Comparison of ENCODE assay signal across 1 cellular context in genomic region chr1:154155282-154155681, GRCh38.
TF ChIP-seq lines count a peak whose summit lies in the region.

No MANE protein-coding gene starts in this region.

TF ChIP-seq in WTC11, 78 proteins besides CTCF, POLR2A, EP300 and RAD21 (continued from another document):
- TF ChIP-seq ZNF281 (CRISPR knock-in tag; IDR thresholded peaks at IDR 0.05) (no peak), ESRRA (CRISPR knock-in tag; IDR thresholded peaks at IDR 0.05; ENCODE audit: borderline replicate concordance) (no peak), PRRX2 (CRISPR knock-in tag; IDR thresholded peaks at IDR 0.05) (no peak), FOXJ3 (CRISPR knock-in tag; IDR thresholded peaks at IDR 0.05; ENCODE audit: borderline replicate concordance) (no peak), USF1 (CRISPR knock-in tag; IDR thresholded peaks at IDR 0.05) (no peak), MYBL2 (CRISPR knock-in tag; IDR thresholded peaks at IDR 0.05) (no peak), ZNF671 (CRISPR knock-in tag; IDR thresholded peaks at IDR 0.05) (no peak)
- TF ChIP-seq, protein P1, sequence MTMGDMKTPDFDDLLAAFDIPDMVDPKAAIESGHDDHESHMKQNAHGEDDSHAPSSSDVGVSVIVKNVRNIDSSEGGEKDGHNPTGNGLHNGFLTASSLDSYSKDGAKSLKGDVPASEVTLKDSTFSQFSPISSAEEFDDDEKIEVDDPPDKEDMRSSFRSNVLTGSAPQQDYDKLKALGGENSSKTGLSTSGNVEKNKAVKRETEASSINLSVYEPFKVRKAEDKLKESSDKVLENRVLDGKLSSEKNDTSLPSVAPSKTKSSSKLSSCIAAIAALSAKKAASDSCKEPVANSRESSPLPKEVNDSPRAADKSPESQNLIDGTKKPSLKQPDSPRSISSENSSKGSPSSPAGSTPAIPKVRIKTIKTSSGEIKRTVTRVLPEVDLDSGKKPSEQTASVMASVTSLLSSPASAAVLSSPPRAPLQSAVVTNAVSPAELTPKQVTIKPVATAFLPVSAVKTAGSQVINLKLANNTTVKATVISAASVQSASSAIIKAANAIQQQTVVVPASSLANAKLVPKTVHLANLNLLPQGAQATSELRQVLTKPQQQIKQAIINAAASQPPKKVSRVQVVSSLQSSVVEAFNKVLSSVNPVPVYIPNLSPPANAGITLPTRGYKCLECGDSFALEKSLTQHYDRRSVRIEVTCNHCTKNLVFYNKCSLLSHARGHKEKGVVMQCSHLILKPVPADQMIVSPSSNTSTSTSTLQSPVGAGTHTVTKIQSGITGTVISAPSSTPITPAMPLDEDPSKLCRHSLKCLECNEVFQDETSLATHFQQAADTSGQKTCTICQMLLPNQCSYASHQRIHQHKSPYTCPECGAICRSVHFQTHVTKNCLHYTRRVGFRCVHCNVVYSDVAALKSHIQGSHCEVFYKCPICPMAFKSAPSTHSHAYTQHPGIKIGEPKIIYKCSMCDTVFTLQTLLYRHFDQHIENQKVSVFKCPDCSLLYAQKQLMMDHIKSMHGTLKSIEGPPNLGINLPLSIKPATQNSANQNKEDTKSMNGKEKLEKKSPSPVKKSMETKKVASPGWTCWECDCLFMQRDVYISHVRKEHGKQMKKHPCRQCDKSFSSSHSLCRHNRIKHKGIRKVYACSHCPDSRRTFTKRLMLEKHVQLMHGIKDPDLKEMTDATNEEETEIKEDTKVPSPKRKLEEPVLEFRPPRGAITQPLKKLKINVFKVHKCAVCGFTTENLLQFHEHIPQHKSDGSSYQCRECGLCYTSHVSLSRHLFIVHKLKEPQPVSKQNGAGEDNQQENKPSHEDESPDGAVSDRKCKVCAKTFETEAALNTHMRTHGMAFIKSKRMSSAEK (CRISPR knock-in tag; IDR thresholded peaks at IDR 0.05; ENCODE audit: borderline replicate concordance), result no peak
- TF ChIP-seq, protein P2, sequence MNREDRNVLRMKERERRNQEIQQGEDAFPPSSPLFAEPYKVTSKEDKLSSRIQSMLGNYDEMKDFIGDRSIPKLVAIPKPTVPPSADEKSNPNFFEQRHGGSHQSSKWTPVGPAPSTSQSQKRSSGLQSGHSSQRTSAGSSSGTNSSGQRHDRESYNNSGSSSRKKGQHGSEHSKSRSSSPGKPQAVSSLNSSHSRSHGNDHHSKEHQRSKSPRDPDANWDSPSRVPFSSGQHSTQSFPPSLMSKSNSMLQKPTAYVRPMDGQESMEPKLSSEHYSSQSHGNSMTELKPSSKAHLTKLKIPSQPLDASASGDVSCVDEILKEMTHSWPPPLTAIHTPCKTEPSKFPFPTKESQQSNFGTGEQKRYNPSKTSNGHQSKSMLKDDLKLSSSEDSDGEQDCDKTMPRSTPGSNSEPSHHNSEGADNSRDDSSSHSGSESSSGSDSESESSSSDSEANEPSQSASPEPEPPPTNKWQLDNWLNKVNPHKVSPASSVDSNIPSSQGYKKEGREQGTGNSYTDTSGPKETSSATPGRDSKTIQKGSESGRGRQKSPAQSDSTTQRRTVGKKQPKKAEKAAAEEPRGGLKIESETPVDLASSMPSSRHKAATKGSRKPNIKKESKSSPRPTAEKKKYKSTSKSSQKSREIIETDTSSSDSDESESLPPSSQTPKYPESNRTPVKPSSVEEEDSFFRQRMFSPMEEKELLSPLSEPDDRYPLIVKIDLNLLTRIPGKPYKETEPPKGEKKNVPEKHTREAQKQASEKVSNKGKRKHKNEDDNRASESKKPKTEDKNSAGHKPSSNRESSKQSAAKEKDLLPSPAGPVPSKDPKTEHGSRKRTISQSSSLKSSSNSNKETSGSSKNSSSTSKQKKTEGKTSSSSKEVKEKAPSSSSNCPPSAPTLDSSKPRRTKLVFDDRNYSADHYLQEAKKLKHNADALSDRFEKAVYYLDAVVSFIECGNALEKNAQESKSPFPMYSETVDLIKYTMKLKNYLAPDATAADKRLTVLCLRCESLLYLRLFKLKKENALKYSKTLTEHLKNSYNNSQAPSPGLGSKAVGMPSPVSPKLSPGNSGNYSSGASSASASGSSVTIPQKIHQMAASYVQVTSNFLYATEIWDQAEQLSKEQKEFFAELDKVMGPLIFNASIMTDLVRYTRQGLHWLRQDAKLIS (CRISPR knock-in tag; IDR thresholded peaks at IDR 0.05; ENCODE audit: borderline replicate concordance), result no peak
TF ChIP-seq in WTC11: peak in this region for 0.
